In genomic region chr4:77181737-77182136, GRCh38 we compare ENCODE assay signal across 32 cellular contexts.
"Had no signal": no experiment of that assay in that cellular context is flagged by ENCODE, and none has a peak within 500 bp of the region (broad histone marks: within the 10 kb centered on the region; RNA-seq: fewer than 3 reads in every experiment).

No MANE protein-coding gene starts in this region.

- H3K27ac Mint-ChIP-seq: activated CD4-positive, alpha-beta memory T cell treated with anti-CD3 and anti-CD28 coated beads, Interleukin-2, amount 10 ng/mL, durations not matched to agents 7 days and 5 days; activated CD4-positive, alpha-beta T cell treated with anti-CD3 and anti-CD28 coated beads, Interleukin-2, amount 10 ng/mL, durations not matched to agents 7 days and 5 days; activated naive CD4-positive, alpha-beta T cell treated with anti-CD3 and anti-CD28 coated beads, Interleukin-2, amount 10 ng/mL, durations not matched to agents 7 days and 5 days; activated naive CD4-positive, alpha-beta T cell treated with anti-CD3 and anti-CD28 coated beads, Interleukin-2, amount 50 U/mL, for 72 hours; activated naive CD8-positive, alpha-beta T cell treated with anti-CD3 and anti-CD28 coated beads, Interleukin-2, amount 10 ng/mL, durations not matched to agents 7 days and 5 days; activated T-cell treated with anti-CD3 and anti-CD28 coated beads, Interleukin-2, amount 50 U/mL, for 24 hours; activated T-cell treated with anti-CD3 and anti-CD28 coated beads, Interleukin-2, amount 50 U/mL, for 72 hours; brain; effector memory CD8-positive, alpha-beta T cell had no signal

- H3K9me3 Mint-ChIP-seq: activated CD4-positive, alpha-beta memory T cell treated with anti-CD3 and anti-CD28 coated beads, Interleukin-2, amount 10 ng/mL, durations not matched to agents 7 days and 5 days; activated CD4-positive, alpha-beta T cell treated with anti-CD3 and anti-CD28 coated beads, Interleukin-2, amount 10 ng/mL, durations not matched to agents 7 days and 5 days; activated naive CD4-positive, alpha-beta T cell treated with anti-CD3 and anti-CD28 coated beads, Interleukin-2, amount 10 ng/mL, durations not matched to agents 7 days and 5 days; activated naive CD4-positive, alpha-beta T cell treated with anti-CD3 and anti-CD28 coated beads, Interleukin-2, amount 50 U/mL, for 72 hours; activated naive CD8-positive, alpha-beta T cell treated with anti-CD3 and anti-CD28 coated beads, Interleukin-2, amount 10 ng/mL, durations not matched to agents 7 days and 5 days; activated T-cell treated with anti-CD3 and anti-CD28 coated beads, Interleukin-2, amount 50 U/mL, for 24 hours; activated T-cell treated with anti-CD3 and anti-CD28 coated beads, Interleukin-2, amount 50 U/mL, for 72 hours; brain; effector memory CD8-positive, alpha-beta T cell had no signal

- H3K9me3 ChIP-seq: ascending aorta, breast epithelium, esophagus squamous epithelium, gastroesophageal sphincter had no signal

- H3K4me3 Mint-ChIP-seq: activated CD4-positive, alpha-beta memory T cell treated with anti-CD3 and anti-CD28 coated beads, Interleukin-2, amount 10 ng/mL, durations not matched to agents 7 days and 5 days; activated CD4-positive, alpha-beta T cell treated with anti-CD3 and anti-CD28 coated beads, Interleukin-2, amount 10 ng/mL, durations not matched to agents 7 days and 5 days; activated naive CD4-positive, alpha-beta T cell treated with anti-CD3 and anti-CD28 coated beads, Interleukin-2, amount 10 ng/mL, durations not matched to agents 7 days and 5 days; activated naive CD8-positive, alpha-beta T cell treated with anti-CD3 and anti-CD28 coated beads, Interleukin-2, amount 10 ng/mL, durations not matched to agents 7 days and 5 days; activated T-cell treated with anti-CD3 and anti-CD28 coated beads, Interleukin-2, amount 50 U/mL, for 24 hours; activated T-cell treated with anti-CD3 and anti-CD28 coated beads, Interleukin-2, amount 50 U/mL, for 72 hours; brain; effector memory CD8-positive, alpha-beta T cell had no signal

- H3K27me3 ChIP-seq: ascending aorta, breast epithelium, esophagus squamous epithelium, gastroesophageal sphincter had no signal

- H3K4me1 ChIP-seq: ascending aorta, breast epithelium, gastroesophageal sphincter had no signal

- H3K36me3 Mint-ChIP-seq: activated naive CD4-positive, alpha-beta T cell treated with anti-CD3 and anti-CD28 coated beads, Interleukin-2, amount 10 ng/mL, durations not matched to agents 7 days and 5 days; activated naive CD4-positive, alpha-beta T cell treated with anti-CD3 and anti-CD28 coated beads, Interleukin-2, amount 50 U/mL, for 72 hours; activated naive CD8-positive, alpha-beta T cell treated with anti-CD3 and anti-CD28 coated beads, Interleukin-2, amount 10 ng/mL, durations not matched to agents 7 days and 5 days; brain had no signal

- DNase-seq: activated CD4-positive, alpha-beta memory T cell treated with anti-CD3 and anti-CD28 coated beads, Interleukin-2, amount 10 ng/mL, durations not matched to agents 7 days and 5 days; activated CD4-positive, alpha-beta T cell treated with anti-CD3 and anti-CD28 coated beads for 1 hour; activated CD4-positive, alpha-beta T cell treated with anti-CD3 and anti-CD28 coated beads for 4 hours; activated CD4-positive, alpha-beta T cell treated with anti-CD3 and anti-CD28 coated beads, Interleukin-2, amount 10 ng/mL, durations not matched to agents 7 days and 5 days; activated CD4-positive, alpha-beta T cell treated with anti-CD3 and anti-CD28 coated beads, Interleukin-2, amount 50 U/mL, for 4 hours; activated CD8-positive, alpha-beta memory T cell treated with anti-CD3 and anti-CD28 coated beads, Interleukin-2, amount 50 U/mL, for 48 hours; activated gamma-delta T cell; activated naive CD4-positive, alpha-beta T cell; activated naive CD4-positive, alpha-beta T cell treated with anti-CD3 and anti-CD28 coated beads, Interleukin-2, amount 10 ng/mL, durations not matched to agents 7 days and 5 days; activated naive CD8-positive, alpha-beta T cell treated with anti-CD3 and anti-CD28 coated beads, Interleukin-2, amount 10 ng/mL, durations not matched to agents 7 days and 5 days; activated T-cell treated with anti-CD3 and anti-CD28 coated beads for 4 hours; activated T-cell treated with anti-CD3 and anti-CD28 coated beads, Interleukin-2, amount 50 U/mL, for 24 hours; activated T-cell treated with anti-CD3 and anti-CD28 coated beads, Interleukin-2, amount 50 U/mL, for 72 hours; central memory CD4-positive, alpha-beta T cell; cerebellar nuclear complex; dermis blood vessel endothelial cell; effector CD4-positive, alpha-beta T cell; effector memory CD8-positive, alpha-beta T cell; esophagus squamous epithelium; foreskin melanocyte; head of caudate nucleus; T-helper 2 cell had no signal

- H3K4me1 Mint-ChIP-seq: activated CD4-positive, alpha-beta memory T cell treated with anti-CD3 and anti-CD28 coated beads, Interleukin-2, amount 10 ng/mL, durations not matched to agents 7 days and 5 days; activated CD4-positive, alpha-beta T cell treated with anti-CD3 and anti-CD28 coated beads, Interleukin-2, amount 10 ng/mL, durations not matched to agents 7 days and 5 days; activated naive CD4-positive, alpha-beta T cell treated with anti-CD3 and anti-CD28 coated beads, Interleukin-2, amount 10 ng/mL, durations not matched to agents 7 days and 5 days; activated naive CD8-positive, alpha-beta T cell treated with anti-CD3 and anti-CD28 coated beads, Interleukin-2, amount 10 ng/mL, durations not matched to agents 7 days and 5 days had no signal

- FAIRE-seq: endometrium, endothelial cell of umbilical vein had no signal

- H3K4me3 ChIP-seq: ascending aorta, breast epithelium, cardiac muscle cell, coronary artery, esophagus squamous epithelium, gastroesophageal sphincter had no signal

- H3K27ac ChIP-seq: ascending aorta, breast epithelium, cardiac muscle cell, coronary artery, epithelial cell of prostate, esophagus squamous epithelium, gastroesophageal sphincter had no signal

- H3K36me3 ChIP-seq: ascending aorta, breast epithelium, cardiac muscle cell, esophagus squamous epithelium, gastroesophageal sphincter had no signal

- ATAC-seq: activated naive CD4-positive, alpha-beta T cell treated with anti-CD3 and anti-CD28 coated beads, Interleukin-2, amount 50 U/mL, for 72 hours; activated T-cell treated with anti-CD3 and anti-CD28 coated beads, Interleukin-2, amount 50 U/mL, for 72 hours; effector memory CD8-positive, alpha-beta T cell; gastroesophageal sphincter had no signal
